ENCODE assay signal across 10 cellular contexts in the genomic region with DNA sequence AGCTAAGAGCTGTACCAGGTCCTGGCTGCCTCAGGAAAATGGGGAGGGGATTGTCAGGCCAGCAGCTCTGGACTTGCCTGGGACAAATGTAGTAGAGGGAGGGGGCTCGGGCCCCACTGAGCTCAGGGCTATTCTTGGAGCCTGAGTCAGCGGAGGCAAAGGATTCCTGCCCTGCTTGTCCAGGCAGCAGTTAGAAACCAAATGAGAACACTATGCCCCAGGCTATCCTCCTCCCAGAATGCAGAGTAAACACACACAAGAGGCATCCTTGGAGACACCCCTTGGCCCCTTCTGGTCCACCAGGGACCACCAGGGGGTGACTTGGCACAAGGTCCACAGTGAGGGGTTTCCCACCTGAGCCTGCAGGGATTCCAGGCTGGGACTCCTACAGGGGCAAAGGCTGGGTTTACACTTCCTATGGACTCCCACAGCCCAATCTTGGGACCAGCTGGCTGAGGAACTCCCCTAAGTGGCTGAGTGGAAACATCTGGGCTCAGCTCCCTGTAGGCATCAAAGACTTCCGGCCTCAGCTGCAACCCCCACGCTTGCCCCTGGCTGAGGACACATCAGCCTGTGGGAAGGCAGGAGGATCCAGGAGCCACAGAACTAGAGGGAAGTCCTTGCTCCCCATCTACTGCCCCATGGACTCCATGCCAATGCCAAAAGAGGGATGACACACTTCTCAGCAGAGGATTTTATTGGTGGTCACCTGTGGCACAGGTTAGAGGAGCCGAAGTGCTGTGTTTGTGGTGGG. TPM values are rescaled to one million over a fixed set of nuclear protein-coding genes. Genes with fewer than 3 reads are reported as not detected.
DNase-seq lines count a peak whose midpoint lies in the region; ATAC-seq and TF ChIP-seq lines count a peak whose summit lies in the region.
"Had no signal": no experiment of that assay in that cellular context is flagged by ENCODE, and none has a peak within 500 bp of the region (broad histone marks: within the 10 kb centered on the region; RNA-seq: fewer than 3 reads in every experiment).

No MANE protein-coding gene starts in this region.

- ATAC-seq in Right ventricle myocardium inferior (peak; percentile 80), gastrocnemius medialis (peak; percentile 75 to 82), GM23338 (no peak)

- H3K4me3 Mint-ChIP-seq in activated CD4-positive, alpha-beta memory T cell treated with anti-CD3 and anti-CD28 coated beads, Interleukin-2, amount 10 ng/mL, durations not matched to agents 7 days and 5 days, result no peak overlapping the region
- no peak overlapping the region for H3K4me3 Mint-ChIP-seq in GM23338

- CTCF ChIA-PET in activated CD4-positive, alpha-beta memory T cell treated with anti-CD3 and anti-CD28 coated beads, Interleukin-2, amount 10 ng/mL, durations not matched to agents 7 days and 5 days (lab: Charles Lee), result interaction anchor here (1.0 kb wide), 1 partner anchor 58 kb away, joined by 3 read pairs; no protein-coding TSS in a partner anchor

- peaks cover 0 to 36% of the 10 kb centered on the region in 2 donors for H3K36me3 ChIP-seq in gastrocnemius medialis
- H3K36me3 ChIP-seq in GM23338 (ENCODE audit: insufficient read depth), result peaks cover 10% of the 10 kb centered on the region

- H2AFZ ChIP-seq in GM23338, result no peak overlapping the region

- no peaks in the 10 kb centered on the region for H3K9me3 ChIP-seq in gastrocnemius medialis

- peaks cover 7% of the 10 kb centered on the region for H3K4me1 Mint-ChIP-seq in activated CD4-positive, alpha-beta memory T cell treated with anti-CD3 and anti-CD28 coated beads, Interleukin-2, amount 10 ng/mL, durations not matched to agents 7 days and 5 days
- H3K4me1 Mint-ChIP-seq in GM23338, result peaks cover 12% of the 10 kb centered on the region

- peaks cover 7% of the 10 kb centered on the region for H4K20me1 ChIP-seq in GM23338 (replicated peaks; ENCODE audit: insufficient read depth)

- in situ Hi-C loops in gastrocnemius medialis (cut with MboI; ENCODE audit: low sequenced_read_pairs in 4 of 4), result no loop called here

- no peaks in the 10 kb centered on the region for H3K9me3 Mint-ChIP-seq in activated CD4-positive, alpha-beta memory T cell treated with anti-CD3 and anti-CD28 coated beads, Interleukin-2, amount 10 ng/mL, durations not matched to agents 7 days and 5 days
- no peaks in the 10 kb centered on the region for H3K9me3 Mint-ChIP-seq in GM23338

- POLR2A ChIA-PET in activated CD4-positive, alpha-beta memory T cell treated with anti-CD3 and anti-CD28 coated beads, Interleukin-2, amount 10 ng/mL, durations not matched to agents 7 days and 5 days (lab: Charles Lee), result no interaction called here

- no peak overlapping the region for H3K27ac Mint-ChIP-seq in activated CD4-positive, alpha-beta memory T cell treated with anti-CD3 and anti-CD28 coated beads, Interleukin-2, amount 10 ng/mL, durations not matched to agents 7 days and 5 days
- no peak overlapping the region for H3K27ac Mint-ChIP-seq in GM23338

- peaks cover 44% of the 10 kb centered on the region for H3K36me3 Mint-ChIP-seq in activated CD4-positive, alpha-beta memory T cell treated with anti-CD3 and anti-CD28 coated beads, Interleukin-2, amount 10 ng/mL, durations not matched to agents 7 days and 5 days (ENCODE audit: low read depth)
- peaks cover 56% of the 10 kb centered on the region for H3K36me3 Mint-ChIP-seq in GM23338 (ENCODE audit: low read depth)

- H3K27me3 Mint-ChIP-seq in activated CD4-positive, alpha-beta memory T cell treated with anti-CD3 and anti-CD28 coated beads, Interleukin-2, amount 10 ng/mL, durations not matched to agents 7 days and 5 days, result peaks cover 16% of the 10 kb centered on the region
- H3K27me3 Mint-ChIP-seq in GM23338 (ENCODE audit: insufficient read depth, low read depth, poor library complexity), result peaks cover 26% of the 10 kb centered on the region

- no peaks in the 10 kb centered on the region for H3K9me2 ChIP-seq in GM23338 (ENCODE audit: insufficient read depth)

- DNase-seq in ELR (ENCODE audit: low read depth) (peak; percentile 92), UCSD-AML1 (lab: John Stamatoyannopoulos, UW; ENCODE audit: unreplicated experiment) (peak; percentile 22), Right ventricle myocardium inferior (ENCODE audit: missing footprints) (peak; percentile 74), gastrocnemius medialis (peak; percentile 89 to 93), NCI-H510A (lab: John Stamatoyannopoulos, UW) (no peak), GM23338 (ENCODE audit: low spot score) (no peak)
- no peak for DNase-seq in activated naive CD4-positive, alpha-beta T cell treated with anti-CD3 and anti-CD28 coated beads, Interleukin-2, amount 50 U/mL, for 16 hours
- no peak for DNase-seq in activated CD4-positive, alpha-beta memory T cell treated with anti-CD3 and anti-CD28 coated beads, Interleukin-2, amount 10 ng/mL, durations not matched to agents 7 days and 5 days
- DNase-seq: stimulated activated CD4-positive, alpha-beta T cell treated with anti-CD3 and anti-CD28 coated beads, Interleukin-4, amount 100 ng/mL, for 24 hours had no signal

- H3K79me2 ChIP-seq in GM23338 (replicated peaks; ENCODE audit: insufficient read depth), result no peaks in the 10 kb centered on the region

- no peak for TF ChIP-seq CTCF in gastrocnemius medialis (IDR thresholded peaks at IDR 0.05 in 4 of 5, conservative IDR thresholded peaks at IDR 0.05 in 1 of 5)
- no peak for TF ChIP-seq CTCF in GM23338 (conservative IDR thresholded peaks at IDR 0.05; ENCODE audit: low read depth in 2 of 2)

- H3K4me3 ChIP-seq in gastrocnemius medialis (peak overlapping the region in 1 of 4 donors; percentile 33), GM23338 (no peak overlapping the region)

- TF ChIP-seq POLR2A in gastrocnemius medialis (IDR thresholded peaks at IDR 0.05), result peak in 1 of 2 donors; percentile 52

- peaks cover 67 to 70% of the 10 kb centered on the region in 2 donors for H3K4me1 ChIP-seq in gastrocnemius medialis
- peaks cover 17% of the 10 kb centered on the region; the same call in 1 of the 2 replicates for H3K4me1 ChIP-seq in GM23338 (ENCODE audit: insufficient read depth)

- H3K27ac ChIP-seq in gastrocnemius medialis, result peak overlapping the region; percentile 85 to 98 (median 92)
- no peak overlapping the region for H3K27ac ChIP-seq in GM23338 (ENCODE audit: low read depth)

- no peak overlapping the region for H3K4me2 ChIP-seq in GM23338

- intact Hi-C loops in Right ventricle myocardium inferior (cut with DNase I) (loop anchor here (2.0 kb wide), 1 partner anchor 40 kb away; no protein-coding TSS in a partner anchor), gastrocnemius medialis (cut with DNase I; ENCODE audit: low total_unique reads) (no loop called here)

- 0 out of 2 replicates have a peak, but pooled peaks cover 7% of the 10 kb centered on the region for H3F3A ChIP-seq in GM23338 (replicated peaks; ENCODE audit: low read depth)

- H3K27me3 ChIP-seq in gastrocnemius medialis (no peaks in the 10 kb centered on the region), GM23338 (ENCODE audit: insufficient read depth) (peaks cover 11% of the 10 kb centered on the region; the same call in 1 of the 2 replicates)

TF ChIP-seq in GM23338, 12 proteins besides CTCF, POLR2A, EP300 and RAD21:
- TF ChIP-seq CREB1 (CRISPR knock-in tag; IDR thresholded peaks at IDR 0.05; ENCODE audit: low read depth), result no peak
- no peak for TF ChIP-seq ZNF331 (CRISPR knock-in tag; IDR thresholded peaks at IDR 0.05; ENCODE audit: low read depth)
- no peak for TF ChIP-seq POLR2AphosphoS5 (IDR thresholded peaks at IDR 0.05; ENCODE audit: low read depth)
- no peak for TF ChIP-seq NANOG (IDR thresholded peaks at IDR 0.05; ENCODE audit: borderline replicate concordance)

RNA-seq across cellular contexts. Expression of a gene that starts 3.4 kb away (rescaled TPM):
- total RNA-seq in Right ventricle myocardium inferior (14.9 TPM), gastrocnemius medialis (1 to 10 TPM in 2 of 4 donors, under 1 TPM in 2; 0.66 to 1.7 (median 1.1) TPM)
- total RNA-seq in activated CD4-positive, alpha-beta memory T cell treated with anti-CD3 and anti-CD28 coated beads, Interleukin-2, amount 10 ng/mL, durations not matched to agents 7 days and 5 days, result 1 to 10 TPM in 1 of 2 experiments, under 1 TPM in 1; 0.40 to 1.4 TPM
- total RNA-seq in GM23338 (2014; rRNA removed; shearing (Covaris generic)), result 5.2 and 7.9 TPM in 2 replicates
- polyA plus RNA-seq in GM23338 (2016; fragmentation: Nextera tagmentation; extraction: Ambion mirVana), result 3.0 and 4.0 TPM in 2 replicates

RNA-seq across cellular contexts. Expression of a gene that starts 10.9 kb away (rescaled TPM):
- total RNA-seq in Right ventricle myocardium inferior (1,186 TPM), gastrocnemius medialis (100 to 1,000 TPM; 679 to 861 (median 720) TPM)
- 100 to 1,000 TPM; 167 to 170 TPM for total RNA-seq in activated CD4-positive, alpha-beta memory T cell treated with anti-CD3 and anti-CD28 coated beads, Interleukin-2, amount 10 ng/mL, durations not matched to agents 7 days and 5 days
- total RNA-seq in GM23338 (2014; rRNA removed; shearing (Covaris generic)), result 439 and 460 TPM in 2 replicates
- 232 and 256 TPM in 2 replicates for polyA plus RNA-seq in GM23338 (2016; fragmentation: Nextera tagmentation; extraction: Ambion mirVana)

RNA-seq across cellular contexts. Expression of a gene that starts 23.1 kb away (rescaled TPM):
- total RNA-seq in Right ventricle myocardium inferior (not detected), gastrocnemius medialis (not detected)
- not detected for total RNA-seq in activated CD4-positive, alpha-beta memory T cell treated with anti-CD3 and anti-CD28 coated beads, Interleukin-2, amount 10 ng/mL, durations not matched to agents 7 days and 5 days
- total RNA-seq in GM23338 (2014; rRNA removed; shearing (Covaris generic)), result not detected in 2 replicates
- polyA plus RNA-seq in GM23338 (2016; fragmentation: Nextera tagmentation; extraction: Ambion mirVana), result not detected in 2 replicates

RNA-seq across cellular contexts. Expression of a gene that starts 34.9 kb away (rescaled TPM):
- total RNA-seq in Right ventricle myocardium inferior (not detected), gastrocnemius medialis (not detected)
- not detected for total RNA-seq in activated CD4-positive, alpha-beta memory T cell treated with anti-CD3 and anti-CD28 coated beads, Interleukin-2, amount 10 ng/mL, durations not matched to agents 7 days and 5 days
- 0.12 and 0.17 TPM in 2 replicates for total RNA-seq in GM23338 (2014; rRNA removed; shearing (Covaris generic))
- not detected in 2 replicates for polyA plus RNA-seq in GM23338 (2016; fragmentation: Nextera tagmentation; extraction: Ambion mirVana)
- total RNA-seq: dermis microvascular lymphatic vessel endothelial cell had no signal

RNA-seq across cellular contexts. Expression of a gene that starts 36.8 kb away (rescaled TPM):
- total RNA-seq in Right ventricle myocardium inferior (14.1 TPM), gastrocnemius medialis (10 to 100 TPM in 2 of 4 donors, 1 to 10 TPM in 2; 6.1 to 17.3 (median 10.1) TPM)
- total RNA-seq in activated CD4-positive, alpha-beta memory T cell treated with anti-CD3 and anti-CD28 coated beads, Interleukin-2, amount 10 ng/mL, durations not matched to agents 7 days and 5 days, result 10 to 100 TPM; 55.4 to 56.0 TPM
- 79.3 and 96.4 TPM in 2 replicates for total RNA-seq in GM23338 (2014; rRNA removed; shearing (Covaris generic))
- polyA plus RNA-seq in GM23338 (2016; fragmentation: Nextera tagmentation; extraction: Ambion mirVana), result 29.4 and 34.3 TPM in 2 replicates

Comparison
In these comparisons a context has a peak if more than half of its experiments do, and no peak if none do; other contexts are left out.
1. DNase-seq: peak in ELR (single experiment), UCSD-AML1 (single experiment), Right ventricle myocardium inferior (single experiment) and gastrocnemius medialis (2 of 2); none in NCI-H510A (single experiment), activated naive CD4-positive, alpha-beta T cell treated with anti-CD3 and anti-CD28 coated beads, Interleukin-2, amount 50 U/mL, for 16 hours (single experiment), activated CD4-positive, alpha-beta memory T cell treated with anti-CD3 and anti-CD28 coated beads, Interleukin-2, amount 10 ng/mL, durations not matched to agents 7 days and 5 days (single experiment) and GM23338 (single experiment).